Comparison of ENCODE assay signal across 24 cellular contexts in the genomic region with DNA sequence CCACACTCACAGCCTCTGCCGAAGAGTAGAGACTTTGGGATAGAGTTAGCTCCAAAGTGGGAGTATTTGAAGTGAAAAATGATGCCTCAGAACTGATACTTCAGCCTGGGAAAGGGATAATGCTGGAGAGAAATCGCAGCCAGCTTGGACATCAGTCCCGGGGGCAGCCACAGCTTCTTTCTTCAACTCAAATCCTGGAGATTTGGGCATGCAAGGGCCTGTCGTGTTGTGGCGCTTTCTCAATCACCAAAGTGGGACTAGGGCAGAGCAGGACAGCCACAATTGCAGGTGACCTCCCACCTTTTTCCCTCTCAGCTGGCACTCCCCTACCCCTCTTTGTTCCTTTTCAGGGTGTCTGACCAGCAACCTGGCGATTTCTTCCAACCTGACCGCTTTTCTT.
DNase-seq lines count a peak whose midpoint lies in the region; ATAC-seq and TF ChIP-seq lines count a peak whose summit lies in the region.
"Had no signal": no experiment of that assay in that cellular context is flagged by ENCODE, and none has a peak within 500 bp of the region (broad histone marks: within the 10 kb centered on the region; RNA-seq: fewer than 3 reads in every experiment).

No MANE protein-coding gene starts in this region.

- peak overlapping the region; percentile 32 for H3K27ac Mint-ChIP-seq in activated CD4-positive, alpha-beta T cell treated with anti-CD3 and anti-CD28 coated beads, Interleukin-2, amount 10 ng/mL, durations not matched to agents 7 days and 5 days
- peak overlapping the region in 3 of 8 donors; percentile 9 to 60 (median 42) for H3K27ac Mint-ChIP-seq in CD8-positive, alpha-beta memory T cell
- H3K27ac Mint-ChIP-seq: activated B cell treated with CpG ODN at 0.5 μM for 24 hours, memory B cell had no signal

- H3K9me3 ChIP-seq in breast epithelium (no peaks in the 10 kb centered on the region), osteoblast (ENCODE audit: low read depth, low read length) (no peaks in the 10 kb centered on the region), esophagus squamous epithelium (no peaks in the 10 kb centered on the region)
- no peaks in the 10 kb centered on the region for H3K9me3 ChIP-seq in CD8-positive, alpha-beta memory T cell (ENCODE audit: low read length)
- H3K9me3 ChIP-seq: gastroesophageal sphincter, prostate gland had no signal

- POLR2A ChIA-PET in activated CD4-positive, alpha-beta T cell treated with anti-CD3 and anti-CD28 coated beads, Interleukin-2, amount 10 ng/mL, durations not matched to agents 7 days and 5 days (lab: Charles Lee) = no interaction called here
- POLR2A ChIA-PET in RWPE1 (lab: Yijun Ruan, JAX; ENCODE audit: low non-redundant PET) = no interaction called here
- POLR2A ChIA-PET in CD8-positive, alpha-beta memory T cell (lab: Charles Lee) = no interaction called here

- H3K27me3 Mint-ChIP-seq in activated CD4-positive, alpha-beta T cell treated with anti-CD3 and anti-CD28 coated beads, Interleukin-2, amount 10 ng/mL, durations not matched to agents 7 days and 5 days = no peaks in the 10 kb centered on the region
- no peaks in the 10 kb centered on the region for H3K27me3 Mint-ChIP-seq in CD8-positive, alpha-beta memory T cell
- H3K27me3 Mint-ChIP-seq: activated B cell treated with CpG ODN at 0.5 μM for 24 hours, memory B cell had no signal

- no peaks in the 10 kb centered on the region for H3K9me3 Mint-ChIP-seq in activated CD4-positive, alpha-beta T cell treated with anti-CD3 and anti-CD28 coated beads, Interleukin-2, amount 10 ng/mL, durations not matched to agents 7 days and 5 days
- no peaks in the 10 kb centered on the region for H3K9me3 Mint-ChIP-seq in CD8-positive, alpha-beta memory T cell
- H3K9me3 Mint-ChIP-seq: activated B cell treated with CpG ODN at 0.5 μM for 24 hours, memory B cell had no signal

- H3K27ac ChIP-seq in RWPE1 = peak overlapping the region; percentile 99
- peak overlapping the region; percentile 78 to 80 for H3K27ac ChIP-seq in breast epithelium
- peak overlapping the region; percentile 1 for H3K27ac ChIP-seq in osteoblast (ENCODE audit: low read depth, low read length)
- H3K27ac ChIP-seq in CD8-positive, alpha-beta memory T cell (ENCODE audit: low read depth, low read length) = no peak overlapping the region
- H3K27ac ChIP-seq in esophagus squamous epithelium = peak overlapping the region in 1 of 4 donors; percentile 12
- H3K27ac ChIP-seq: hepatocyte, HL-60, prostate gland had no signal

- peaks cover 3% of the 10 kb centered on the region for H3K4me1 Mint-ChIP-seq in activated CD4-positive, alpha-beta T cell treated with anti-CD3 and anti-CD28 coated beads, Interleukin-2, amount 10 ng/mL, durations not matched to agents 7 days and 5 days
- H3K4me1 Mint-ChIP-seq in CD8-positive, alpha-beta memory T cell = peaks cover 9 to 17% (median 16%) of the 10 kb centered on the region in 3 donors
- H3K4me1 Mint-ChIP-seq: memory B cell had no signal

- ATAC-seq in GM21381 (IDR thresholded peaks at IDR 0.05; ENCODE audit: unreplicated experiment) = no peak
- ATAC-seq: gastroesophageal sphincter, left cardiac atrium, PC-3 had no signal

- H2AFZ ChIP-seq in osteoblast (ENCODE audit: low read length) = no peak overlapping the region
- H2AFZ ChIP-seq: hepatocyte had no signal

- CTCF ChIA-PET in activated CD4-positive, alpha-beta T cell treated with anti-CD3 and anti-CD28 coated beads, Interleukin-2, amount 10 ng/mL, durations not matched to agents 7 days and 5 days (lab: Charles Lee) = interaction anchor here (0.8 kb wide), 1 partner anchor 9 kb away, joined by 3 read pairs; no protein-coding TSS in a partner anchor
- CTCF ChIA-PET in RWPE1 (lab: Yijun Ruan, JAX) = no interaction called here
- CTCF ChIA-PET in CD8-positive, alpha-beta memory T cell (lab: Charles Lee) = no interaction called here

- peaks cover 39% of the 10 kb centered on the region for H4K20me1 ChIP-seq in osteoblast (ENCODE audit: insufficient read depth, low read length)

- DNase-seq in activated CD4-positive, alpha-beta T cell treated with anti-CD3 and anti-CD28 coated beads, Interleukin-2, amount 10 ng/mL, durations not matched to agents 7 days and 5 days = no peak
- no peak for DNase-seq in activated CD4-positive, alpha-beta T cell treated with anti-CD3 and anti-CD28 coated beads, Interleukin-2, amount 50 U/mL, for 48 hours
- DNase-seq in RWPE1 (ENCODE audit: low spot score) = no peak
- no peak for DNase-seq in breast epithelium (ENCODE audit: low spot score in 2 of 2)
- no peak for DNase-seq in osteoblast (ENCODE audit: insufficient read length, low spot score, missing footprints)
- no peak for DNase-seq in CD8-positive, alpha-beta memory T cell
- no peak for DNase-seq in esophagus squamous epithelium (lab: John Stamatoyannopoulos, UW)
- DNase-seq: 8988T; activated B cell treated with CpG ODN at 0.5 μM for 24 hours; activated gamma-delta T cell treated with Interleukin-2 at 50 U/mL for 16 hours; caudate nucleus; left cardiac atrium; NCI-H1694; NCI-H524 treated with DMSO at 0.1 percent for 48 hours; NK-92 treated with Interleukin-12 subunit alpha and Interleukin-12 subunit beta, amount 100 ng/mL, for 24 hours; PC-3; SHP77; stimulated activated naive CD4-positive, alpha-beta T cell treated with Interleukin-2 at 50 U/mL for 16 hours had no signal

- H3K36me3 ChIP-seq in breast epithelium = no peaks in the 10 kb centered on the region
- H3K36me3 ChIP-seq in osteoblast (ENCODE audit: insufficient read depth, low read length) = peaks cover 42% of the 10 kb centered on the region
- peaks cover 33% of the 10 kb centered on the region for H3K36me3 ChIP-seq in CD8-positive, alpha-beta memory T cell (ENCODE audit: insufficient read depth, low read length)
- H3K36me3 ChIP-seq in esophagus squamous epithelium = peaks cover 15 to 76% (median 27%) of the 10 kb centered on the region in 3 donors
- H3K36me3 ChIP-seq: prostate gland had no signal

- H3K27me3 ChIP-seq in breast epithelium (no peaks in the 10 kb centered on the region), osteoblast (ENCODE audit: insufficient read depth, low read length) (no peaks in the 10 kb centered on the region), esophagus squamous epithelium (no peaks in the 10 kb centered on the region)
- no peaks in the 10 kb centered on the region for H3K27me3 ChIP-seq in CD8-positive, alpha-beta memory T cell (ENCODE audit: insufficient read depth, low read length, poor library complexity, severe bottlenecking)
- H3K27me3 ChIP-seq: gastroesophageal sphincter, hepatocyte had no signal

- peaks cover 33% of the 10 kb centered on the region for H3K79me2 ChIP-seq in osteoblast (ENCODE audit: insufficient read depth, low read length)

- H3K4me3 ChIP-seq in breast epithelium (no peak overlapping the region), osteoblast (ENCODE audit: insufficient read depth, low read length) (no peak overlapping the region), esophagus squamous epithelium (no peak overlapping the region)
- no peak overlapping the region for H3K4me3 ChIP-seq in CD8-positive, alpha-beta memory T cell (ENCODE audit: low read length)
- H3K4me3 ChIP-seq: gastroesophageal sphincter, hepatocyte, prostate gland had no signal

- intact Hi-C loops in breast epithelium (cut with DNase I; ENCODE audit: low total_unique reads) = no loop called here
- intact Hi-C loops in esophagus squamous epithelium (cut with DNase I) = no loop called here

- TF ChIP-seq POLR2A in breast epithelium (IDR thresholded peaks at IDR 0.05) = no peak
- TF ChIP-seq POLR2A in esophagus squamous epithelium (IDR thresholded peaks at IDR 0.05) = no peak

- no peak overlapping the region for H3K4me2 ChIP-seq in osteoblast (ENCODE audit: insufficient read depth, low read length)
- H3K4me2 ChIP-seq: hepatocyte had no signal

- 60 to 75% methylated on average over 7 of the region's 7 CpGs for WGBS in esophagus squamous epithelium, 2 donors

- H3K4me1 ChIP-seq in breast epithelium = peaks cover 9 to 11% of the 10 kb centered on the region in 2 donors
- H3K4me1 ChIP-seq in osteoblast (ENCODE audit: insufficient read depth, low read length) = peaks cover 38% of the 10 kb centered on the region
- no peaks in the 10 kb centered on the region for H3K4me1 ChIP-seq in CD8-positive, alpha-beta memory T cell (ENCODE audit: insufficient read depth, low read length)
- peaks cover 19 to 59% (median 23%) of the 10 kb centered on the region in 3 donors for H3K4me1 ChIP-seq in esophagus squamous epithelium
- H3K4me1 ChIP-seq: prostate gland had no signal

- peaks cover 16% of the 10 kb centered on the region for H3K36me3 Mint-ChIP-seq in activated CD4-positive, alpha-beta T cell treated with anti-CD3 and anti-CD28 coated beads, Interleukin-2, amount 10 ng/mL, durations not matched to agents 7 days and 5 days (ENCODE audit: low read depth)
- H3K36me3 Mint-ChIP-seq in CD8-positive, alpha-beta memory T cell = peaks cover 0 to 65% (median 5%) of the 10 kb centered on the region in 3 donors

- no peak overlapping the region for H3K4me3 Mint-ChIP-seq in activated CD4-positive, alpha-beta T cell treated with anti-CD3 and anti-CD28 coated beads, Interleukin-2, amount 10 ng/mL, durations not matched to agents 7 days and 5 days
- H3K4me3 Mint-ChIP-seq in CD8-positive, alpha-beta memory T cell = no peak overlapping the region
- H3K4me3 Mint-ChIP-seq: activated B cell treated with CpG ODN at 0.5 μM for 24 hours, memory B cell had no signal

- TF ChIP-seq CTCF in RWPE1 (conservative IDR thresholded peaks at IDR 0.05; ENCODE audit: low read depth) = no peak
- no peak for TF ChIP-seq CTCF in breast epithelium (IDR thresholded peaks at IDR 0.05)
- TF ChIP-seq CTCF in osteoblast (IDR thresholded peaks at IDR 0.05; ENCODE audit: extremely low read depth, low read depth, low read length) = no peak
- no peak for TF ChIP-seq CTCF in esophagus squamous epithelium (IDR thresholded peaks at IDR 0.05)
